Comparison of ENCODE assay signal across 21 cellular contexts in genomic region chr7:52958621-52959140, GRCh38.
DNase-seq lines count a peak whose midpoint lies in the region; ATAC-seq and TF ChIP-seq lines count a peak whose summit lies in the region.
"Had no signal": no experiment of that assay in that cellular context is flagged by ENCODE, and none has a peak within 500 bp of the region (broad histone marks: within the 10 kb centered on the region; RNA-seq: fewer than 3 reads in every experiment).

No MANE protein-coding gene starts in this region.

- no peaks in the 10 kb centered on the region for H4K20me1 ChIP-seq in neural progenitor cell (ENCODE audit: low read depth)
- H4K20me1 ChIP-seq: BLaER1 had no signal

- DNase-seq in HAP-1 (ENCODE audit: low spot score in 2 of 2) (peak; percentile 52 to 95), astrocyte of the hippocampus (ENCODE audit: low read depth, low spot score) (peak; percentile 32), thoracic aorta (ENCODE audit: low spot score) (no peak), activated T-cell treated with anti-CD3 and anti-CD28 coated beads for 4 hours (no peak), neural progenitor cell (ENCODE audit: low spot score) (no peak)
- DNase-seq: CD4-positive, CD25-positive, alpha-beta regulatory T cell; IMR-90; KG1; MG63; NCI-H1105 treated with DMSO at 0.1 percent for 48 hours; NCI-H146; NCI-H1930; NCI-H2107; NCI-H446; NCI-H524 treated with DMSO at 0.1 percent for 48 hours; Right ventricle myocardium superior; RPMI8226 had no signal

- H3K4me3 ChIP-seq in HAP-1 (no peak overlapping the region), mesodermal cell (ENCODE audit: extremely low read depth, insufficient read depth, low read length, poor library complexity, severe bottlenecking) (no peak overlapping the region), thoracic aorta (no peak overlapping the region), neural progenitor cell (no peak overlapping the region)
- H3K4me3 ChIP-seq: BLaER1, MG63, SJSA1 had no signal

- peaks cover 2% of the 10 kb centered on the region for H3K9me3 Mint-ChIP-seq in neural progenitor cell

- no CpG with 5 or more reads among the region's 4 CpGs for WGBS in mesodermal cell (ENCODE audit: insufficient coverage in 2 of 2), 2 experiments

- peaks cover 11% of the 10 kb centered on the region for H3K4me1 Mint-ChIP-seq in neural progenitor cell
- H3K4me1 Mint-ChIP-seq: CD4-positive, CD25-positive, alpha-beta regulatory T cell had no signal

- ATAC-seq in thoracic aorta (ENCODE audit: insufficient number of reproducible peaks, low FRiP score, low read depth) (no peak), HG02870 (IDR thresholded peaks at IDR 0.05; ENCODE audit: unreplicated experiment) (no peak)

- no peaks in the 10 kb centered on the region for H3F3A ChIP-seq in neural progenitor cell (ENCODE audit: low read depth)

- H3K27ac Mint-ChIP-seq in neural progenitor cell, result no peak overlapping the region
- H3K27ac Mint-ChIP-seq: CD4-positive, CD25-positive, alpha-beta regulatory T cell had no signal

- H3K36me3 ChIP-seq in HAP-1 (replicated peaks) (no peaks in the 10 kb centered on the region), mesodermal cell (ENCODE audit: control insufficient read depth, insufficient read depth, low read length) (no peaks in the 10 kb centered on the region), thoracic aorta (no peaks in the 10 kb centered on the region), neural progenitor cell (no peaks in the 10 kb centered on the region)
- H3K36me3 ChIP-seq: BLaER1, MG63, SJSA1 had no signal

- in situ Hi-C loops in HAP-1 (cut with MboI; ENCODE audit: low sequenced_read_pairs), result no loop called here

- no peaks in the 10 kb centered on the region for H3K9me3 ChIP-seq in HAP-1
- H3K9me3 ChIP-seq in mesodermal cell (ENCODE audit: control insufficient read depth, low read length), result no peaks in the 10 kb centered on the region
- H3K9me3 ChIP-seq in thoracic aorta, result no peaks in the 10 kb centered on the region
- H3K9me3 ChIP-seq in neural progenitor cell (ENCODE audit: low read depth), result no peaks in the 10 kb centered on the region
- H3K9me3 ChIP-seq: BLaER1, MG63, SJSA1 had no signal

- no peak overlapping the region for H3K4me2 ChIP-seq in neural progenitor cell
- H3K4me2 ChIP-seq: BLaER1 had no signal

- no peaks in the 10 kb centered on the region for H3K27me3 Mint-ChIP-seq in neural progenitor cell (ENCODE audit: insufficient read depth, low read depth)
- H3K27me3 Mint-ChIP-seq: CD4-positive, CD25-positive, alpha-beta regulatory T cell had no signal

- TF ChIP-seq CTCF in thoracic aorta (IDR thresholded peaks at IDR 0.05) (no peak), neural progenitor cell (IDR thresholded peaks at IDR 0.05) (no peak)

- no peaks in the 10 kb centered on the region for H3K79me2 ChIP-seq in neural progenitor cell (ENCODE audit: low read depth)

- no peak overlapping the region for H2AFZ ChIP-seq in neural progenitor cell (replicated peaks)

- no peaks in the 10 kb centered on the region for H3K36me3 Mint-ChIP-seq in neural progenitor cell
- H3K36me3 Mint-ChIP-seq: CD4-positive, CD25-positive, alpha-beta regulatory T cell had no signal

- H3K27me3 ChIP-seq in HAP-1 (ENCODE audit: low read depth) (no peaks in the 10 kb centered on the region), thoracic aorta (replicated peaks; ENCODE audit: insufficient read depth) (no peaks in the 10 kb centered on the region), neural progenitor cell (no peaks in the 10 kb centered on the region)
- H3K27me3 ChIP-seq: BLaER1, MG63, SJSA1 had no signal

- no peak overlapping the region for H3K4me3 Mint-ChIP-seq in neural progenitor cell
- H3K4me3 Mint-ChIP-seq: CD4-positive, CD25-positive, alpha-beta regulatory T cell had no signal

- H3K4me1 ChIP-seq in HAP-1 (peaks cover 18% of the 10 kb centered on the region), mesodermal cell (ENCODE audit: control insufficient read depth, insufficient read depth, low read length, poor library complexity, severe bottlenecking) (peaks cover 58% of the 10 kb centered on the region), thoracic aorta (ENCODE audit: control insufficient read depth in 1 of 2, low read depth in 2 of 2) (peaks cover 8 to 44% of the 10 kb centered on the region in 2 donors), neural progenitor cell (peaks cover 3% of the 10 kb centered on the region)
- H3K4me1 ChIP-seq: BLaER1, SJSA1 had no signal

- no peak overlapping the region for H3K9ac ChIP-seq in neural progenitor cell
- H3K9ac ChIP-seq: BLaER1 had no signal

- H3K27ac ChIP-seq in mesodermal cell (ENCODE audit: low read depth, low read length, severe bottlenecking) (peak overlapping the region; percentile 54), thoracic aorta (peak overlapping the region; percentile 21 to 55), neural progenitor cell (no peak overlapping the region)
- H3K27ac ChIP-seq: BLaER1, SJSA1 had no signal

Comparison
In these comparisons a context has a peak if more than half of its experiments do, and no peak if none do; other contexts are left out.
1. DNase-seq: peak in HAP-1 (2 of 2) and astrocyte of the hippocampus (single experiment); none in thoracic aorta (single experiment), activated T-cell treated with anti-CD3 and anti-CD28 coated beads for 4 hours (single experiment) and neural progenitor cell (single experiment).